1 cellular context compared by ENCODE assay signal in genomic region chr7:73519867-73520672, GRCh38.
TF ChIP-seq lines count a peak whose summit lies in the region.

No MANE protein-coding gene starts in this region.

TF ChIP-seq in A549, 52 proteins besides CTCF, POLR2A, EP300 and RAD21 (continued from another document):
- TF ChIP-seq MAFK (IDR thresholded peaks at IDR 0.05; ENCODE audit: partially characterized antibody) (no peak), JUN (IDR thresholded peaks at IDR 0.05) (no peak), HOXA7 (CRISPR knock-in tag; IDR thresholded peaks at IDR 0.05) (no peak), EHMT2 (IDR thresholded peaks at IDR 0.05; ENCODE audit: low read depth) (no peak), HDAC2 (IDR thresholded peaks at IDR 0.05) (no peak)
